Comparison of ENCODE assay signal across 8 cellular contexts in genomic region chr7:42856605-42856987, GRCh38. TPM values are rescaled to one million over a fixed set of nuclear protein-coding genes. Genes with fewer than 3 reads are reported as not detected.
A peak's percentile ranks its signal among the peaks of the same experiment; 100 is the strongest.
DNase-seq lines count a peak whose midpoint lies in the region; ATAC-seq and TF ChIP-seq lines count a peak whose summit lies in the region.

No MANE protein-coding gene starts in this region.

- H2AFZ ChIP-seq in parathyroid adenoma = peak overlapping the region; percentile 69

- TF ChIP-seq CTCF in CD8-positive, alpha-beta T cell (IDR thresholded peaks at IDR 0.05) = no peak
- TF ChIP-seq CTCF in dorsolateral prefrontal cortex (IDR thresholded peaks at IDR 0.05 in 54 of 56, conservative IDR thresholded peaks at IDR 0.05 in 2 of 56; ENCODE audit: low read depth in 1 of 56, partially characterized antibody in 56 of 56) = no peak
- no peak for TF ChIP-seq CTCF in parathyroid adenoma (IDR thresholded peaks at IDR 0.05)

- H3K4me3 Mint-ChIP-seq in CD8-positive, alpha-beta T cell = no peak overlapping the region

- ATAC-seq in CD8-positive, alpha-beta T cell = no peak
- peak; percentile 12 for ATAC-seq in HG03135 (IDR thresholded peaks at IDR 0.05; ENCODE audit: unreplicated experiment)
- no peak for ATAC-seq in HG03457 (IDR thresholded peaks at IDR 0.05; ENCODE audit: unreplicated experiment)
- no peak for ATAC-seq in HG02885 (IDR thresholded peaks at IDR 0.05; ENCODE audit: poor library complexity, unreplicated experiment)

- no peak overlapping the region for H3K27ac ChIP-seq in CD8-positive, alpha-beta T cell (ENCODE audit: low read depth, low read length)
- peak overlapping the region in 2 of 59 donors; percentile 27 to 28 for H3K27ac ChIP-seq in dorsolateral prefrontal cortex
- no peak overlapping the region for H3K27ac ChIP-seq in parathyroid adenoma

- H3K4me1 Mint-ChIP-seq in CD8-positive, alpha-beta T cell (ENCODE audit: low read depth) = peaks cover 8% of the 10 kb centered on the region

- no peak overlapping the region for H3K4me2 ChIP-seq in parathyroid adenoma (ENCODE audit: low read length)

- no peaks in the 10 kb centered on the region for H3K36me3 ChIP-seq in CD8-positive, alpha-beta T cell (ENCODE audit: insufficient read depth, low read length)
- no peaks in the 10 kb centered on the region for H3K36me3 ChIP-seq in parathyroid adenoma (ENCODE audit: control insufficient read depth, insufficient read depth, low read length)

- peaks cover 33% of the 10 kb centered on the region for H3K27me3 Mint-ChIP-seq in CD8-positive, alpha-beta T cell (ENCODE audit: low read depth)

- H3K27ac Mint-ChIP-seq in CD8-positive, alpha-beta T cell = no peak overlapping the region

- no peaks in the 10 kb centered on the region for H3K27me3 ChIP-seq in CD8-positive, alpha-beta T cell (ENCODE audit: insufficient read depth, low read length)
- H3K27me3 ChIP-seq in dorsolateral prefrontal cortex (peaks cover 0 to 6% (median 0%) of the 10 kb centered on the region in 45 donors), parathyroid adenoma (ENCODE audit: control insufficient read depth, insufficient read depth, low read length) (no peaks in the 10 kb centered on the region)

- CTCF ChIA-PET in CD8-positive, alpha-beta T cell (lab: Charles Lee) = no interaction called here

- no peaks in the 10 kb centered on the region for H3K9me3 Mint-ChIP-seq in CD8-positive, alpha-beta T cell

- no peaks in the 10 kb centered on the region for H3K79me2 ChIP-seq in parathyroid adenoma

- intact Hi-C loops in CD8-positive, alpha-beta T cell (cut with DNase I, micrococcal nuclease) = no loop called here
- intact Hi-C loops in dorsolateral prefrontal cortex (cut with DNase I) = no loop called here

- H3K4me3 ChIP-seq in CD8-positive, alpha-beta T cell (ENCODE audit: low read depth, low read length) = peak overlapping the region; percentile 19
- H3K4me3 ChIP-seq in dorsolateral prefrontal cortex = peak overlapping the region; percentile 5 to 68 (median 52)
- H3K4me3 ChIP-seq in parathyroid adenoma (ENCODE audit: low read depth, low read length) = no peak overlapping the region

- no peak for DNase-seq in CD8-positive, alpha-beta T cell
- peak in 2 of 10 donors; percentile 21 to 42 for DNase-seq in dorsolateral prefrontal cortex
- no peak for DNase-seq in mesenteric fat pad (ENCODE audit: low spot score)
- DNase-seq in central memory CD4-positive, alpha-beta T cell = no peak

- no peaks in the 10 kb centered on the region for H3K9me3 ChIP-seq in CD8-positive, alpha-beta T cell (ENCODE audit: low read length)
- H3K9me3 ChIP-seq in parathyroid adenoma (ENCODE audit: control insufficient read depth, low read length) = no peaks in the 10 kb centered on the region

- no peaks in the 10 kb centered on the region for H3K4me1 ChIP-seq in CD8-positive, alpha-beta T cell (ENCODE audit: insufficient read depth, low read length)
- no peaks in the 10 kb centered on the region for H3K4me1 ChIP-seq in parathyroid adenoma

- POLR2A ChIA-PET in CD8-positive, alpha-beta T cell (lab: Charles Lee) = no interaction called here

- H3K36me3 Mint-ChIP-seq in CD8-positive, alpha-beta T cell = no peaks in the 10 kb centered on the region

- H3K9ac ChIP-seq in parathyroid adenoma = no peak overlapping the region

RNA-seq across cellular contexts. Expression of gene C7orf25, which starts 55.3 kb away (rescaled TPM):
- 1 to 10 TPM; 2.1 to 2.2 TPM for total RNA-seq in CD8-positive, alpha-beta T cell
- total RNA-seq in dorsolateral prefrontal cortex (10 to 100 TPM in 106 of 120 experiments, 1 to 10 TPM in 14; 6.9 to 25.1 (median 13.1) TPM), mesenteric fat pad (5.9 TPM)
